ENCODE assay signal across 2 cellular contexts in the genomic region with DNA sequence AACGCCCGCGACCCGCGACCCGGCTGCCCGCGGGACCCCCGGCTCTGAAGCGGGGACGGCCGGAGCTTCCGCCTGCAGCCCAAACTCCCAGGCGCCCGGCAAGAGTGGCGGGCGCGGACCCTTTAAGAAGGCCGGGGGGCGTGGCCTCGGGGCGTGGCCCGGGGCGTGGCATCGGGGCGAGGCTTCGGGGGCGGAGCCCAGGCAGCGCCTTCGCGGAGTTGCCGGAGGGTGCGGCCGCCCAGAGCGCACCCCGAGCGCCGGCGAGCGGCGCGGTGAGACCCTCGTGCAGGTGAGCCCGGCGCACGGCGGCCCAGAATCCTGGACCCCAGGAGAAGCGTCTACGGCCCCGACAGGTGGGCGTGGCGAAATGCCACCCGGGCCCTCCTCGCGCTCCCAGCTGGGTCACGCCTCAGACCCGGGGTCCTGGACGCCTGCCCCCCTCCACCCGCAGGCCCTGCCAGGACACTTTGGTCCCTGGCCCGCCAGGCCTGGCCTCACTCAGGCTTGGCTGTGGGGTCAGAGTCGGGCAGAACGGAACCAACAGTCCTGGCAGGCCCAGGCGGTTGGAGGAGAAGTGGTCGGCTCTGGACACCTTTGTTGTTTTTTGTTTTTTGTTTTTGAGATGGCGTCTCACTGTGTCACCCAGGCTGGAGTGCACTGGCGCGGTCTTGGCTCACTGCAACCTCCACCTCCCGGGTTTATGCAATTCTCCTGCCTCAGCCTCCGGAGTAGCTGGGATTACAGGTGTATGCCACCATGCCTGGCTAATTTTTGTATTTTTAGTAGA.
TF ChIP-seq lines count a peak whose summit lies in the region.

No MANE protein-coding gene starts in this region.

TF ChIP-seq in HEK293, 187 proteins besides CTCF, POLR2A, EP300 and RAD21 (continues in another document):
- TF ChIP-seq KLF9 (tag by site-specific recombination; IDR thresholded peaks at IDR 0.05; ENCODE audit: low read depth) (peak; percentile 93), ZNF335 (tag by site-specific recombination; conservative IDR thresholded peaks at IDR 0.05) (peak; percentile 69), KLF7 (tag by site-specific recombination; IDR thresholded peaks at IDR 0.05; ENCODE audit: borderline replicate concordance) (0 out of 2 replicates have a peak, but pooled peaks have one; percentile 46), ZNF777 (tag by site-specific recombination; IDR thresholded peaks at IDR 0.05; ENCODE audit: borderline replicate concordance) (peak; percentile 73; the same call in 1 of the 2 replicates), ZNF10 (tag by site-specific recombination; IDR thresholded peaks at IDR 0.05) (no peak), RBAK (tag by site-specific recombination; IDR thresholded peaks at IDR 0.05) (no peak), ZNF585B (tag by site-specific recombination; IDR thresholded peaks at IDR 0.05) (no peak), ZNF214 (tag by site-specific recombination; IDR thresholded peaks at IDR 0.05; ENCODE audit: borderline replicate concordance) (no peak), ZNF394 (tag by site-specific recombination; IDR thresholded peaks at IDR 0.05; ENCODE audit: borderline replicate concordance) (peak; percentile 35; the same call in 1 of the 2 replicates), ZBTB7A (tag by site-specific recombination; IDR thresholded peaks at IDR 0.05; ENCODE audit: low read depth) (0 out of 2 replicates have a peak, but pooled peaks have one; percentile 34), ZNF610 (tag by site-specific recombination; IDR thresholded peaks at IDR 0.05; ENCODE audit: borderline replicate concordance) (no peak), EGR2 (tag by site-specific recombination; IDR thresholded peaks at IDR 0.05; ENCODE audit: low read depth) (no peak), ZNF561 (tag by site-specific recombination; IDR thresholded peaks at IDR 0.05; ENCODE audit: borderline replicate concordance) (peak; percentile 41; the same call in 1 of the 2 replicates), KLF8 (tag by site-specific recombination; IDR thresholded peaks at IDR 0.05) (peak; percentile 65; the same call in 1 of the 2 replicates), ZNF600 (tag by site-specific recombination; IDR thresholded peaks at IDR 0.05) (peak; percentile 71), ZNF23 (tag by site-specific recombination; IDR thresholded peaks at IDR 0.05; ENCODE audit: borderline replicate concordance) (no peak), SP3 (tag by site-specific recombination; IDR thresholded peaks at IDR 0.05) (peak; percentile 81), ZNF423 (tag by site-specific recombination; IDR thresholded peaks at IDR 0.05) (0 out of 2 replicates have a peak, but pooled peaks have one; percentile 12)
- TF ChIP-seq, protein P1, sequence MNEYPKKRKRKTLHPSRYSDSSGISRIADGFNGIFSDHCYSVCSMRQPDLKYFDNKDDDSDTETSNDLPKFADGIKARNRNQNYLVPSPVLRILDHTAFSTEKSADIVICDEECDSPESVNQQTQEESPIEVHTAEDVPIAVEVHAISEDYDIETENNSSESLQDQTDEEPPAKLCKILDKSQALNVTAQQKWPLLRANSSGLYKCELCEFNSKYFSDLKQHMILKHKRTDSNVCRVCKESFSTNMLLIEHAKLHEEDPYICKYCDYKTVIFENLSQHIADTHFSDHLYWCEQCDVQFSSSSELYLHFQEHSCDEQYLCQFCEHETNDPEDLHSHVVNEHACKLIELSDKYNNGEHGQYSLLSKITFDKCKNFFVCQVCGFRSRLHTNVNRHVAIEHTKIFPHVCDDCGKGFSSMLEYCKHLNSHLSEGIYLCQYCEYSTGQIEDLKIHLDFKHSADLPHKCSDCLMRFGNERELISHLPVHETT (tag by site-specific recombination; IDR thresholded peaks at IDR 0.05): no peak
- TF ChIP-seq, protein P2, sequence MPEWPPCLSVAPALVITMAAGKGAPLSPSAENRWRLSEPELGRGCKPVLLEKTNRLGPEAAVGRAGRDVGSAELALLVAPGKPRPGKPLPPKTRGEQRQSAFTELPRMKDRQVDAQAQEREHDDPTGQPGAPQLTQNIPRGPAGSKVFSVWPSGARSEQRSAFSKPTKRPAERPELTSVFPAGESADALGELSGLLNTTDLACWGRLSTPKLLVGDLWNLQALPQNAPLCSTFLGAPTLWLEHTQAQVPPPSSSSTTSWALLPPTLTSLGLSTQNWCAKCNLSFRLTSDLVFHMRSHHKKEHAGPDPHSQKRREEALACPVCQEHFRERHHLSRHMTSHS (tag by site-specific recombination; IDR thresholded peaks at IDR 0.05): no peak
- TF ChIP-seq, protein P3, sequence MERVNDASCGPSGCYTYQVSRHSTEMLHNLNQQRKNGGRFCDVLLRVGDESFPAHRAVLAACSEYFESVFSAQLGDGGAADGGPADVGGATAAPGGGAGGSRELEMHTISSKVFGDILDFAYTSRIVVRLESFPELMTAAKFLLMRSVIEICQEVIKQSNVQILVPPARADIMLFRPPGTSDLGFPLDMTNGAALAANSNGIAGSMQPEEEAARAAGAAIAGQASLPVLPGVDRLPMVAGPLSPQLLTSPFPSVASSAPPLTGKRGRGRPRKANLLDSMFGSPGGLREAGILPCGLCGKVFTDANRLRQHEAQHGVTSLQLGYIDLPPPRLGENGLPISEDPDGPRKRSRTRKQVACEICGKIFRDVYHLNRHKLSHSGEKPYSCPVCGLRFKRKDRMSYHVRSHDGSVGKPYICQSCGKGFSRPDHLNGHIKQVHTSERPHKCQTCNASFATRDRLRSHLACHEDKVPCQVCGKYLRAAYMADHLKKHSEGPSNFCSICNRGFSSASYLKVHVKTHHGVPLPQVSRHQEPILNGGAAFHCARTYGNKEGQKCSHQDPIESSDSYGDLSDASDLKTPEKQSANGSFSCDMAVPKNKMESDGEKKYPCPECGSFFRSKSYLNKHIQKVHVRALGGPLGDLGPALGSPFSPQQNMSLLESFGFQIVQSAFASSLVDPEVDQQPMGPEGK (tag by site-specific recombination; IDR thresholded peaks at IDR 0.05): 0 out of 2 replicates have a peak, but pooled peaks have one; percentile 33
- TF ChIP-seq, protein P4, sequence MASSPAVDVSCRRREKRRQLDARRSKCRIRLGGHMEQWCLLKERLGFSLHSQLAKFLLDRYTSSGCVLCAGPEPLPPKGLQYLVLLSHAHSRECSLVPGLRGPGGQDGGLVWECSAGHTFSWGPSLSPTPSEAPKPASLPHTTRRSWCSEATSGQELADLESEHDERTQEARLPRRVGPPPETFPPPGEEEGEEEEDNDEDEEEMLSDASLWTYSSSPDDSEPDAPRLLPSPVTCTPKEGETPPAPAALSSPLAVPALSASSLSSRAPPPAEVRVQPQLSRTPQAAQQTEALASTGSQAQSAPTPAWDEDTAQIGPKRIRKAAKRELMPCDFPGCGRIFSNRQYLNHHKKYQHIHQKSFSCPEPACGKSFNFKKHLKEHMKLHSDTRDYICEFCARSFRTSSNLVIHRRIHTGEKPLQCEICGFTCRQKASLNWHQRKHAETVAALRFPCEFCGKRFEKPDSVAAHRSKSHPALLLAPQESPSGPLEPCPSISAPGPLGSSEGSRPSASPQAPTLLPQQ (tag by site-specific recombination; IDR thresholded peaks at IDR 0.05): 0 out of 2 replicates have a peak, but pooled peaks have one; percentile 4
- TF ChIP-seq, protein P5, sequence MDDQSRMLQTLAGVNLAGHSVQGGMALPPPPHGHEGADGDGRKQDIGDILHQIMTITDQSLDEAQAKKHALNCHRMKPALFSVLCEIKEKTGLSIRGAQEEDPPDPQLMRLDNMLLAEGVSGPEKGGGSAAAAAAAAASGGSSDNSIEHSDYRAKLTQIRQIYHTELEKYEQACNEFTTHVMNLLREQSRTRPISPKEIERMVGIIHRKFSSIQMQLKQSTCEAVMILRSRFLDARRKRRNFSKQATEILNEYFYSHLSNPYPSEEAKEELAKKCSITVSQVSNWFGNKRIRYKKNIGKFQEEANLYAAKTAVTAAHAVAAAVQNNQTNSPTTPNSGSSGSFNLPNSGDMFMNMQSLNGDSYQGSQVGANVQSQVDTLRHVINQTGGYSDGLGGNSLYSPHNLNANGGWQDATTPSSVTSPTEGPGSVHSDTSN (CRISPR knock-in tag; IDR thresholded peaks at IDR 0.05): 0 out of 2 replicates have a peak, but pooled peaks have one; percentile 12

TF ChIP-seq in GM12878, 131 proteins besides CTCF, POLR2A, EP300 and RAD21 (continues in another document):
- TF ChIP-seq GABPA (IDR thresholded peaks at IDR 0.05; ENCODE audit: low read depth): no peak
- no peak for TF ChIP-seq HDAC6 (IDR thresholded peaks at IDR 0.05; ENCODE audit: unreplicated experiment)
- TF ChIP-seq HCFC1 (IDR thresholded peaks at IDR 0.05; ENCODE audit: low read length): no peak
- TF ChIP-seq DPF2 (IDR thresholded peaks at IDR 0.05): peak; percentile 54
- TF ChIP-seq CBX3 (IDR thresholded peaks at IDR 0.05; ENCODE audit: borderline replicate concordance, low read depth): no peak
- TF ChIP-seq POLR2AphosphoS5 (IDR thresholded peaks at IDR 0.05; ENCODE audit: low read length): no peak
- no peak for TF ChIP-seq MEF2A (IDR thresholded peaks at IDR 0.05; ENCODE audit: insufficient read depth, low read depth, low read length)
- TF ChIP-seq, protein P6, sequence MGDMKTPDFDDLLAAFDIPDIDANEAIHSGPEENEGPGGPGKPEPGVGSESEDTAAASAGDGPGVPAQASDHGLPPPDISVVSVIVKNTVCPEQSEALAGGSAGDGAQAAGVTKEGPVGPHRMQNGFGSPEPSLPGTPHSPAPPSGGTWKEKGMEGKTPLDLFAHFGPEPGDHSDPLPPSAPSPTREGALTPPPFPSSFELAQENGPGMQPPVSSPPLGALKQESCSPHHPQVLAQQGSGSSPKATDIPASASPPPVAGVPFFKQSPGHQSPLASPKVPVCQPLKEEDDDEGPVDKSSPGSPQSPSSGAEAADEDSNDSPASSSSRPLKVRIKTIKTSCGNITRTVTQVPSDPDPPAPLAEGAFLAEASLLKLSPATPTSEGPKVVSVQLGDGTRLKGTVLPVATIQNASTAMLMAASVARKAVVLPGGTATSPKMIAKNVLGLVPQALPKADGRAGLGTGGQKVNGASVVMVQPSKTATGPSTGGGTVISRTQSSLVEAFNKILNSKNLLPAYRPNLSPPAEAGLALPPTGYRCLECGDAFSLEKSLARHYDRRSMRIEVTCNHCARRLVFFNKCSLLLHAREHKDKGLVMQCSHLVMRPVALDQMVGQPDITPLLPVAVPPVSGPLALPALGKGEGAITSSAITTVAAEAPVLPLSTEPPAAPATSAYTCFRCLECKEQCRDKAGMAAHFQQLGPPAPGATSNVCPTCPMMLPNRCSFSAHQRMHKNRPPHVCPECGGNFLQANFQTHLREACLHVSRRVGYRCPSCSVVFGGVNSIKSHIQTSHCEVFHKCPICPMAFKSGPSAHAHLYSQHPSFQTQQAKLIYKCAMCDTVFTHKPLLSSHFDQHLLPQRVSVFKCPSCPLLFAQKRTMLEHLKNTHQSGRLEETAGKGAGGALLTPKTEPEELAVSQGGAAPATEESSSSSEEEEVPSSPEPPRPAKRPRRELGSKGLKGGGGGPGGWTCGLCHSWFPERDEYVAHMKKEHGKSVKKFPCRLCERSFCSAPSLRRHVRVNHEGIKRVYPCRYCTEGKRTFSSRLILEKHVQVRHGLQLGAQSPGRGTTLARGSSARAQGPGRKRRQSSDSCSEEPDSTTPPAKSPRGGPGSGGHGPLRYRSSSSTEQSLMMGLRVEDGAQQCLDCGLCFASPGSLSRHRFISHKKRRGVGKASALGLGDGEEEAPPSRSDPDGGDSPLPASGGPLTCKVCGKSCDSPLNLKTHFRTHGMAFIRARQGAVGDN (IDR thresholded peaks at IDR 0.05): 0 out of 2 replicates have a peak, but pooled peaks have one; percentile 37
- no peak for TF ChIP-seq ZBED1 (IDR thresholded peaks at IDR 0.05; ENCODE audit: borderline replicate concordance)
- no peak for TF ChIP-seq ZNF24 (IDR thresholded peaks at IDR 0.05)
- TF ChIP-seq, protein P7, sequence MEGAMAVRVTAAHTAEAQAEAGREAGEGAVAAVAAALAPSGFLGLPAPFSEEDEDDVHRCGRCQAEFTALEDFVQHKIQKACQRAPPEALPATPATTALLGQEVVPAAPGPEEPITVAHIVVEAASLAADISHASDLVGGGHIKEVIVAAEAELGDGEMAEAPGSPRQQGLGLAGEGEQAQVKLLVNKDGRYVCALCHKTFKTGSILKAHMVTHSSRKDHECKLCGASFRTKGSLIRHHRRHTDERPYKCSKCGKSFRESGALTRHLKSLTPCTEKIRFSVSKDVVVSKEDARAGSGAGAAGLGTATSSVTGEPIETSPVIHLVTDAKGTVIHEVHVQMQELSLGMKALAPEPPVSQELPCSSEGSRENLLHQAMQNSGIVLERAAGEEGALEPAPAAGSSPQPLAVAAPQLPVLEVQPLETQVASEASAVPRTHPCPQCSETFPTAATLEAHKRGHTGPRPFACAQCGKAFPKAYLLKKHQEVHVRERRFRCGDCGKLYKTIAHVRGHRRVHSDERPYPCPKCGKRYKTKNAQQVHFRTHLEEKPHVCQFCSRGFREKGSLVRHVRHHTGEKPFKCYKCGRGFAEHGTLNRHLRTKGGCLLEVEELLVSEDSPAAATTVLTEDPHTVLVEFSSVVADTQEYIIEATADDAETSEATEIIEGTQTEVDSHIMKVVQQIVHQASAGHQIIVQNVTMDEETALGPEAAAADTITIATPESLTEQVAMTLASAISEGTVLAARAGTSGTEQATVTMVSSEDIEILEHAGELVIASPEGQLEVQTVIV (IDR thresholded peaks at IDR 0.05; ENCODE audit: borderline replicate concordance, partially characterized antibody): no peak
- peak in 1 of 2 experiments; percentile 43; a peak in 1 of 4 replicates for TF ChIP-seq BHLHE40 (IDR thresholded peaks at IDR 0.05; ENCODE audit: borderline replicate concordance in 1 of 2, low read depth in 2 of 2, low read length in 1 of 2)
- no peak for TF ChIP-seq JUNB (IDR thresholded peaks at IDR 0.05)
- TF ChIP-seq, protein P8, sequence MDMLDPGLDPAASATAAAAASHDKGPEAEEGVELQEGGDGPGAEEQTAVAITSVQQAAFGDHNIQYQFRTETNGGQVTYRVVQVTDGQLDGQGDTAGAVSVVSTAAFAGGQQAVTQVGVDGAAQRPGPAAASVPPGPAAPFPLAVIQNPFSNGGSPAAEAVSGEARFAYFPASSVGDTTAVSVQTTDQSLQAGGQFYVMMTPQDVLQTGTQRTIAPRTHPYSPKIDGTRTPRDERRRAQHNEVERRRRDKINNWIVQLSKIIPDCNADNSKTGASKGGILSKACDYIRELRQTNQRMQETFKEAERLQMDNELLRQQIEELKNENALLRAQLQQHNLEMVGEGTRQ (IDR thresholded peaks at IDR 0.05; ENCODE audit: borderline replicate concordance, low read depth, low read length): no peak
- TF ChIP-seq SREBF1 (IDR thresholded peaks at IDR 0.05; ENCODE audit: low read length): no peak
- TF ChIP-seq, protein P9, sequence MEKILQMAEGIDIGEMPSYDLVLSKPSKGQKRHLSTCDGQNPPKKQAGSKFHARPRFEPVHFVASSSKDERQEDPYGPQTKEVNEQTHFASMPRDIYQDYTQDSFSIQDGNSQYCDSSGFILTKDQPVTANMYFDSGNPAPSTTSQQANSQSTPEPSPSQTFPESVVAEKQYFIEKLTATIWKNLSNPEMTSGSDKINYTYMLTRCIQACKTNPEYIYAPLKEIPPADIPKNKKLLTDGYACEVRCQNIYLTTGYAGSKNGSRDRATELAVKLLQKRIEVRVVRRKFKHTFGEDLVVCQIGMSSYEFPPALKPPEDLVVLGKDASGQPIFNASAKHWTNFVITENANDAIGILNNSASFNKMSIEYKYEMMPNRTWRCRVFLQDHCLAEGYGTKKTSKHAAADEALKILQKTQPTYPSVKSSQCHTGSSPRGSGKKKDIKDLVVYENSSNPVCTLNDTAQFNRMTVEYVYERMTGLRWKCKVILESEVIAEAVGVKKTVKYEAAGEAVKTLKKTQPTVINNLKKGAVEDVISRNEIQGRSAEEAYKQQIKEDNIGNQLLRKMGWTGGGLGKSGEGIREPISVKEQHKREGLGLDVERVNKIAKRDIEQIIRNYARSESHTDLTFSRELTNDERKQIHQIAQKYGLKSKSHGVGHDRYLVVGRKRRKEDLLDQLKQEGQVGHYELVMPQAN (conservative IDR thresholded peaks at IDR 0.05): 0 out of 2 replicates have a peak, but pooled peaks have one; percentile 64
- TF ChIP-seq, protein P10, sequence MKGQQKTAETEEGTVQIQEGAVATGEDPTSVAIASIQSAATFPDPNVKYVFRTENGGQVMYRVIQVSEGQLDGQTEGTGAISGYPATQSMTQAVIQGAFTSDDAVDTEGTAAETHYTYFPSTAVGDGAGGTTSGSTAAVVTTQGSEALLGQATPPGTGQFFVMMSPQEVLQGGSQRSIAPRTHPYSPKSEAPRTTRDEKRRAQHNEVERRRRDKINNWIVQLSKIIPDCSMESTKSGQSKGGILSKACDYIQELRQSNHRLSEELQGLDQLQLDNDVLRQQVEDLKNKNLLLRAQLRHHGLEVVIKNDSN (IDR thresholded peaks at IDR 0.05; ENCODE audit: borderline replicate concordance, extremely low read length, insufficient read depth, low read depth, low read length): no peak
